ENCODE assay signal across 1 cellular context in the genomic region with DNA sequence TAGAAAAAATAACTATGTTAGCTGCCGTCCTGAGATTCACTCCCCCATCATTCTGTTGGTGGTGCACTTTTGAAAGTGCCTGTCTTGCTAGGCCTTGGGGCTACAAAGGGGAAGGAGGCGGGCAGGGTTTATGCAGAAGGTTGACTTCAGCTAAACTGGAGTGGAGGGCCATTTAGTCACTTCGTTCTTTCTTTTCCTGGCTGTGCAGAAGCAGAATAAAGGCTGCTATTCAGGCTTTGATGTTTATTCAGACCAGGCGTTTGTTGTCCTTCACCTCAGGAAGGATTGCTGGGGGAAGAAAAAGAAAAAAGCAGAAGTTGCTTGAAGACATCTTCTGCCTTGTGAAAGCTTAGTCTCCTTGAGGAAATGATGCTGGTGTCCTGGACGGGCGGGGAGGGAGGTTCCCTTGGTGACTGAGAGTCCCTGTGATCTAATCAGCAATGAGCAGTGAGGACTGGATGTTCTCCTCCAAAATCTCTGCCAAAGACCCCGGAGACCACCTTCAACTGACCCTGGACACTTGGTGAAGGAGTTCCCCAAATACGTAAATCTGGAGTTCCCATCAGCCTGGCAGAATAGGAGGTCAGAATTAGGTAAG.
TF ChIP-seq lines count a peak whose summit lies in the region.

No MANE protein-coding gene starts in this region.

TF ChIP-seq in SK-N-SH, 30 proteins besides CTCF, POLR2A, EP300 and RAD21 (continued from another document):
- TF ChIP-seq RFX5 (IDR thresholded peaks at IDR 0.05; ENCODE audit: low read length) (no peak), ELF1 (IDR thresholded peaks at IDR 0.05) (no peak), MXI1 (IDR thresholded peaks at IDR 0.05; ENCODE audit: low read depth, low read length) (no peak), REST (IDR thresholded peaks at IDR 0.05; ENCODE audit: low read depth, low read length) (no peak), GATA2 (CRISPR knock-in tag; IDR thresholded peaks at IDR 0.05) (no peak), RCOR1 (IDR thresholded peaks at IDR 0.05; ENCODE audit: low read length) (no peak), FOXJ3 (CRISPR knock-in tag; IDR thresholded peaks at IDR 0.05) (no peak), NFIC (IDR thresholded peaks at IDR 0.05; ENCODE audit: borderline replicate concordance) (no peak), TCF12 (IDR thresholded peaks at IDR 0.05) (no peak), FOSL2 (IDR thresholded peaks at IDR 0.05; ENCODE audit: borderline replicate concordance, low read depth) (no peak)
- TF ChIP-seq, protein P1, sequence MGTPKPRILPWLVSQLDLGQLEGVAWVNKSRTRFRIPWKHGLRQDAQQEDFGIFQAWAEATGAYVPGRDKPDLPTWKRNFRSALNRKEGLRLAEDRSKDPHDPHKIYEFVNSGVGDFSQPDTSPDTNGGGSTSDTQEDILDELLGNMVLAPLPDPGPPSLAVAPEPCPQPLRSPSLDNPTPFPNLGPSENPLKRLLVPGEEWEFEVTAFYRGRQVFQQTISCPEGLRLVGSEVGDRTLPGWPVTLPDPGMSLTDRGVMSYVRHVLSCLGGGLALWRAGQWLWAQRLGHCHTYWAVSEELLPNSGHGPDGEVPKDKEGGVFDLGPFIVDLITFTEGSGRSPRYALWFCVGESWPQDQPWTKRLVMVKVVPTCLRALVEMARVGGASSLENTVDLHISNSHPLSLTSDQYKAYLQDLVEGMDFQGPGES (IDR thresholded peaks at IDR 0.05; ENCODE audit: low read depth, low read length), result no peak
